8 cellular contexts compared by ENCODE assay signal in genomic region chr16:89657442-89658220, GRCh38. TPM values are rescaled to one million over a fixed set of nuclear protein-coding genes. Genes with fewer than 3 reads are reported as not detected.
DNase-seq lines count a peak whose midpoint lies in the region; ATAC-seq, FAIRE-seq and TF ChIP-seq lines count a peak whose summit lies in the region.

TSS of gene CHMP1A (minus strand) at chr16:89657708. CDS start at chr16:89657588, 120 bp downstream.
TSS of gene SPATA33 (plus strand) at chr16:89657836. CDS start at chr16:89657912, 76 bp downstream.

- H3K4me3 ChIP-seq in OCI-LY3 (ENCODE audit: low read length) (peak within 1 kb of the TSS; percentile 95), epithelial cell of proximal tubule (ENCODE audit: low read depth, low read length) (peak within 1 kb of the TSS; percentile 88), mucosa of rectum (ENCODE audit: low read length in 2 of 2) (peak within 1 kb of the TSS; percentile 95)

- H4K20me1 ChIP-seq in OCI-LY3 (ENCODE audit: insufficient read depth, low read length), result no peaks in the 10 kb centered on the region

- peak within 1 kb of the TSS; percentile 88 for H3K4me2 ChIP-seq in OCI-LY3 (ENCODE audit: low read length)

- DNase-seq in D721Med (ENCODE audit: insufficient read length, low spot score) (peak; percentile 68), HUDEP-2 (lab: John Stamatoyannopoulos, UW; ENCODE audit: unreplicated experiment in 76 of 76) (peak in 75 of 76 experiments; percentile 17 to 91 (median 79)), activated T-cell treated with anti-CD3 and anti-CD28 coated beads for 24 hours (ENCODE audit: low read depth) (peak; percentile 90), epithelial cell of proximal tubule (ENCODE audit: low read depth) (no peak)
- peak; percentile 70 to 80 for DNase-seq in stimulated activated CD8-positive, alpha-beta memory T cell treated with anti-CD3 and anti-CD28 coated beads, Interleukin-4, amount 100 ng/mL, for 4 hours (ENCODE audit: low read depth in 2 of 2, low spot score in 1 of 2)

- H3K4me1 ChIP-seq in OCI-LY3 (ENCODE audit: low read length) (peaks cover 10% of the 10 kb centered on the region), mucosa of rectum (ENCODE audit: control insufficient read depth in 2 of 2, insufficient read depth in 2 of 2, low read length in 2 of 2) (peaks cover 12 to 13% of the 10 kb centered on the region in 2 donors)

- H3K27ac ChIP-seq in OCI-LY3 (ENCODE audit: low read length), result peak within 1 kb of the TSS; percentile 41
- peak within 1 kb of the TSS; percentile 84 to 86 for H3K27ac ChIP-seq in mucosa of rectum (ENCODE audit: low read depth in 2 of 2, low read length in 2 of 2)

- no peaks in the 10 kb centered on the region for H3K27me3 ChIP-seq in OCI-LY3 (ENCODE audit: low read depth, low read length)
- H3K27me3 ChIP-seq in mucosa of rectum (ENCODE audit: control insufficient read depth in 2 of 2, insufficient read depth in 2 of 2, low read length in 2 of 2), result no peaks in the 10 kb centered on the region

- H3K9ac ChIP-seq in OCI-LY3 (ENCODE audit: low read length) (peak within 1 kb of the TSS; percentile 95), mucosa of rectum (ENCODE audit: low read depth in 1 of 2, low read length in 2 of 2) (peak within 1 kb of the TSS; percentile 91 to 96)

- TF ChIP-seq CTCF in D721Med (IDR thresholded peaks at IDR 0.05; ENCODE audit: insufficient read depth, missing control alignments) (no peak), OCI-LY3 (IDR thresholded peaks at IDR 0.05; ENCODE audit: low read depth, low read length) (no peak), epithelial cell of proximal tubule (conservative IDR thresholded peaks at IDR 0.05; ENCODE audit: low read depth, low read length) (no peak)

- H3K9me3 ChIP-seq in OCI-LY3 (ENCODE audit: insufficient read depth, low read length) (no peaks in the 10 kb centered on the region), mucosa of rectum (ENCODE audit: control insufficient read depth in 2 of 2, low read length in 2 of 2) (no peaks in the 10 kb centered on the region)

- peaks cover 44% of the 10 kb centered on the region for H3K79me2 ChIP-seq in OCI-LY3 (ENCODE audit: low read length)

- peak within 1 kb of the TSS; percentile 81 for H2AFZ ChIP-seq in OCI-LY3 (ENCODE audit: low read depth, low read length)

- peak; percentile 80 for ATAC-seq in GM21390 (IDR thresholded peaks at IDR 0.05; ENCODE audit: unreplicated experiment)

- FAIRE-seq in D721Med (lab: Jason Lieb, UNC), result no peak

- peaks cover 17% of the 10 kb centered on the region for H3K36me3 ChIP-seq in OCI-LY3 (replicated peaks; ENCODE audit: low read depth, low read length)
- H3K36me3 ChIP-seq in mucosa of rectum (ENCODE audit: control insufficient read depth in 2 of 2, insufficient read depth in 2 of 2, low read length in 2 of 2), result peaks cover 2 to 18% of the 10 kb centered on the region in 2 donors

RNA-seq across cellular contexts. Expression of gene CHMP1A, which starts in this region (rescaled TPM):
- total RNA-seq in epithelial cell of proximal tubule, result 132 and 160 TPM in 2 replicates

RNA-seq across cellular contexts. Expression of gene SPATA33, which starts in this region (rescaled TPM):
- 8.1 and 8.2 TPM in 2 replicates for total RNA-seq in epithelial cell of proximal tubule
